In the genomic region with DNA sequence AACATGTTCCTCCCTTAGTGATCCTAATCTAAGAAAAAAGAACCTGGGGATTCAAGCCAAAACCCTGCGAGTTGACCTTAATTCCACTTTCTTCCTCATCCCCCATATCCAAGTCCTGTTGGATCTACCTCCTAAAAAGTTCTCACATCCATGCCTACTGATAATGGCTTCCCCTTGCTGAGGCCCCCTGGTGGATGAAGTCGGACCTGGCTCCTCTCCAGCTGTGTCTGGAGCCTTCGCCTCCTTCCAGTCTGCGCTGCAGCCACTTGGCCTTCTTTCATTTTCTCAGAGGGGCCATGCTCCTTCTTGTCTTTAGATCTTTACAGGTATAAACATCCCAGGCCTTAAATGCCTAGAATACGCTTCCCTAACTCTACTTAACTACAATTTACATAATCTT, we compare ENCODE assay signal across 9 cellular contexts.
DNase-seq lines count a peak whose midpoint lies in the region; ATAC-seq and TF ChIP-seq lines count a peak whose summit lies in the region.
"Had no signal": no experiment of that assay in that cellular context is flagged by ENCODE, and none has a peak within 500 bp of the region (broad histone marks: within the 10 kb centered on the region; RNA-seq: fewer than 3 reads in every experiment).

No MANE protein-coding gene starts in this region.

- no peak overlapping the region for H3K4me3 Mint-ChIP-seq in activated naive CD4-positive, alpha-beta T cell treated with anti-CD3 and anti-CD28 coated beads, Interleukin-2, amount 10 ng/mL, durations not matched to agents 7 days and 5 days
- no peak overlapping the region for H3K4me3 Mint-ChIP-seq in activated naive CD8-positive, alpha-beta T cell treated with anti-CD3 and anti-CD28 coated beads, Interleukin-2, amount 50 U/mL, for 24 hours
- H3K4me3 Mint-ChIP-seq: activated naive CD4-positive, alpha-beta T cell treated with anti-CD3 and anti-CD28 coated beads, Interleukin-2, amount 50 U/mL, for 24 hours had no signal

- H3K4me2 ChIP-seq in KMS-11 = no peak overlapping the region

- no peaks in the 10 kb centered on the region for H3K36me3 ChIP-seq in KMS-11 (ENCODE audit: insufficient read depth)

- peaks cover 3% of the 10 kb centered on the region for H3K9me3 Mint-ChIP-seq in activated naive CD4-positive, alpha-beta T cell treated with anti-CD3 and anti-CD28 coated beads, Interleukin-2, amount 10 ng/mL, durations not matched to agents 7 days and 5 days
- H3K9me3 Mint-ChIP-seq in activated naive CD8-positive, alpha-beta T cell treated with anti-CD3 and anti-CD28 coated beads, Interleukin-2, amount 50 U/mL, for 24 hours = no peaks in the 10 kb centered on the region
- H3K9me3 Mint-ChIP-seq: activated naive CD4-positive, alpha-beta T cell treated with anti-CD3 and anti-CD28 coated beads, Interleukin-2, amount 50 U/mL, for 24 hours had no signal

- H3K27me3 ChIP-seq in KMS-11 (ENCODE audit: insufficient read depth, low read depth) = no peaks in the 10 kb centered on the region

- peak; percentile 20 for DNase-seq in activated naive CD4-positive, alpha-beta T cell treated with anti-CD3 and anti-CD28 coated beads, Interleukin-2, amount 10 ng/mL, durations not matched to agents 7 days and 5 days
- no peak for DNase-seq in activated naive CD4-positive, alpha-beta T cell treated with anti-CD3 and anti-CD28 coated beads, Interleukin-2, amount 50 U/mL, for 16 hours
- DNase-seq in activated naive CD8-positive, alpha-beta T cell treated with anti-CD3 and anti-CD28 coated beads, Interleukin-2, amount 50 U/mL, for 24 hours = peak; percentile 11
- peak; percentile 46 for DNase-seq in kidney tubule cell (ENCODE audit: low spot score)
- no peak for DNase-seq in effector CD8-positive, alpha-beta T cell (lab: John Stamatoyannopoulos, UW)

- peak; percentile 70 for TF ChIP-seq CTCF in KMS-11 (conservative IDR thresholded peaks at IDR 0.05; ENCODE audit: low read depth, low read length)

- no peak for ATAC-seq in activated naive CD8-positive, alpha-beta T cell treated with anti-CD3 and anti-CD28 coated beads, Interleukin-2, amount 50 U/mL, for 24 hours
- no peak for ATAC-seq in GM18519 (IDR thresholded peaks at IDR 0.05; ENCODE audit: low FRiP score, unreplicated experiment)
- ATAC-seq in GM19035 (IDR thresholded peaks at IDR 0.05; ENCODE audit: unreplicated experiment) = no peak

- no peak overlapping the region for H2AFZ ChIP-seq in KMS-11 (ENCODE audit: low read depth)

- H3K9ac ChIP-seq in KMS-11 = no peak overlapping the region

- CTCF ChIA-PET in activated naive CD4-positive, alpha-beta T cell treated with anti-CD3 and anti-CD28 coated beads, Interleukin-2, amount 10 ng/mL, durations not matched to agents 7 days and 5 days (lab: Charles Lee) = interaction anchor here (1.0 kb wide), 1 partner anchor 13 kb away, joined by 3 read pairs; no protein-coding TSS in a partner anchor

- no peaks in the 10 kb centered on the region for H3K27me3 Mint-ChIP-seq in activated naive CD4-positive, alpha-beta T cell treated with anti-CD3 and anti-CD28 coated beads, Interleukin-2, amount 10 ng/mL, durations not matched to agents 7 days and 5 days
- no peaks in the 10 kb centered on the region for H3K27me3 Mint-ChIP-seq in activated naive CD8-positive, alpha-beta T cell treated with anti-CD3 and anti-CD28 coated beads, Interleukin-2, amount 50 U/mL, for 24 hours
- H3K27me3 Mint-ChIP-seq: activated naive CD4-positive, alpha-beta T cell treated with anti-CD3 and anti-CD28 coated beads, Interleukin-2, amount 50 U/mL, for 24 hours had no signal

- no peaks in the 10 kb centered on the region for H3K4me1 ChIP-seq in KMS-11 (ENCODE audit: low read depth, poor library complexity, severe bottlenecking)

- H3K4me1 Mint-ChIP-seq in activated naive CD4-positive, alpha-beta T cell treated with anti-CD3 and anti-CD28 coated beads, Interleukin-2, amount 10 ng/mL, durations not matched to agents 7 days and 5 days = no peaks in the 10 kb centered on the region
- H3K4me1 Mint-ChIP-seq in activated naive CD8-positive, alpha-beta T cell treated with anti-CD3 and anti-CD28 coated beads, Interleukin-2, amount 50 U/mL, for 24 hours = no peaks in the 10 kb centered on the region
- H3K4me1 Mint-ChIP-seq: activated naive CD4-positive, alpha-beta T cell treated with anti-CD3 and anti-CD28 coated beads, Interleukin-2, amount 50 U/mL, for 24 hours had no signal

- H4K20me1 ChIP-seq in KMS-11 (ENCODE audit: insufficient read depth) = no peaks in the 10 kb centered on the region

- H3K4me3 ChIP-seq in KMS-11 (IDR thresholded peaks at IDR 0.05; ENCODE audit: insufficient read depth, low read depth, low read length) = no peak overlapping the region

- H3K27ac Mint-ChIP-seq in activated naive CD4-positive, alpha-beta T cell treated with anti-CD3 and anti-CD28 coated beads, Interleukin-2, amount 10 ng/mL, durations not matched to agents 7 days and 5 days = no peak overlapping the region
- no peak overlapping the region for H3K27ac Mint-ChIP-seq in activated naive CD8-positive, alpha-beta T cell treated with anti-CD3 and anti-CD28 coated beads, Interleukin-2, amount 50 U/mL, for 24 hours
- H3K27ac Mint-ChIP-seq: activated naive CD4-positive, alpha-beta T cell treated with anti-CD3 and anti-CD28 coated beads, Interleukin-2, amount 50 U/mL, for 24 hours had no signal

- H3K79me2 ChIP-seq in KMS-11 (ENCODE audit: insufficient read depth, low read depth) = no peaks in the 10 kb centered on the region

- H3K36me3 Mint-ChIP-seq in activated naive CD4-positive, alpha-beta T cell treated with anti-CD3 and anti-CD28 coated beads, Interleukin-2, amount 10 ng/mL, durations not matched to agents 7 days and 5 days = no peaks in the 10 kb centered on the region
- H3K36me3 Mint-ChIP-seq in activated naive CD8-positive, alpha-beta T cell treated with anti-CD3 and anti-CD28 coated beads, Interleukin-2, amount 50 U/mL, for 24 hours (ENCODE audit: low read depth) = no peaks in the 10 kb centered on the region
- H3K36me3 Mint-ChIP-seq: activated naive CD4-positive, alpha-beta T cell treated with anti-CD3 and anti-CD28 coated beads, Interleukin-2, amount 50 U/mL, for 24 hours had no signal

- H3K27ac ChIP-seq in KMS-11 = no peak overlapping the region

Comparison
In these comparisons a context has a peak if more than half of its experiments do, and no peak if none do; other contexts are left out.
1. DNase-seq: peak in activated naive CD4-positive, alpha-beta T cell treated with anti-CD3 and anti-CD28 coated beads, Interleukin-2, amount 10 ng/mL, durations not matched to agents 7 days and 5 days (single experiment), activated naive CD8-positive, alpha-beta T cell treated with anti-CD3 and anti-CD28 coated beads, Interleukin-2, amount 50 U/mL, for 24 hours (single experiment) and kidney tubule cell (single experiment); none in activated naive CD4-positive, alpha-beta T cell treated with anti-CD3 and anti-CD28 coated beads, Interleukin-2, amount 50 U/mL, for 16 hours (single experiment) and effector CD8-positive, alpha-beta T cell (single experiment).